In genomic region chr5:11528720-11529119, GRCh38 we compare ENCODE assay signal across 19 cellular contexts.
DNase-seq lines count a peak whose midpoint lies in the region; ATAC-seq and TF ChIP-seq lines count a peak whose summit lies in the region.
"Had no signal": no experiment of that assay in that cellular context is flagged by ENCODE, and none has a peak within 500 bp of the region (broad histone marks: within the 10 kb centered on the region; RNA-seq: fewer than 3 reads in every experiment).

No MANE protein-coding gene starts in this region.

- H3K27ac ChIP-seq in HUES6 (ENCODE audit: low read depth, low read length) (peak overlapping the region; percentile 26; the same call in 1 of the 2 replicates), heart right ventricle (peak overlapping the region in 4 of 10 donors; percentile 1 to 65 (median 36)), esophagus muscularis mucosa (replicated peaks in 1 of 4) (no peak overlapping the region)
- H3K27ac ChIP-seq in naive thymus-derived CD4-positive, alpha-beta T cell (ENCODE audit: low read depth, low read length) = no peak overlapping the region
- H3K27ac ChIP-seq: BLaER1, HL-60 had no signal

- H3K36me3 Mint-ChIP-seq in WTC11 = no peaks in the 10 kb centered on the region
- no peaks in the 10 kb centered on the region for H3K36me3 Mint-ChIP-seq in naive thymus-derived CD4-positive, alpha-beta T cell
- no peaks in the 10 kb centered on the region for H3K36me3 Mint-ChIP-seq in activated naive CD8-positive, alpha-beta T cell treated with anti-CD3 and anti-CD28 coated beads for 36 hours
- H3K36me3 Mint-ChIP-seq: CD8-positive, alpha-beta T cell had no signal

- intact Hi-C loops in heart right ventricle (cut with DNase I) (no loop called here), esophagus muscularis mucosa (cut with DNase I) (no loop called here)
- intact Hi-C loops in naive thymus-derived CD4-positive, alpha-beta T cell (cut with micrococcal nuclease) = no loop called here

- H3K4me3 ChIP-seq in HUES6 (ENCODE audit: low read depth, low read length) = no peak overlapping the region
- H3K4me3 ChIP-seq in heart right ventricle = no peak overlapping the region
- H3K4me3 ChIP-seq in naive thymus-derived CD4-positive, alpha-beta T cell (ENCODE audit: low read length) = no peak overlapping the region
- no peak overlapping the region for H3K4me3 ChIP-seq in esophagus muscularis mucosa
- H3K4me3 ChIP-seq: BLaER1, HAP-1, MG63 had no signal

- DNase-seq in WTC11 (ENCODE audit: low spot score) = no peak
- DNase-seq in heart right ventricle = peak; percentile 50
- DNase-seq in naive thymus-derived CD4-positive, alpha-beta T cell = no peak
- DNase-seq in esophagus muscularis mucosa (ENCODE audit: extremely low spot score) = no peak
- DNase-seq in activated naive CD8-positive, alpha-beta T cell treated with anti-CD3 and anti-CD28 coated beads for 36 hours = no peak
- DNase-seq: Calu3; CD8-positive, alpha-beta T cell; Kasumi-1; MG63; NCI-H1105; NCI-H1694; NCI-H226; NCI-H82 had no signal

- H3K9me3 ChIP-seq in HUES6 (ENCODE audit: control insufficient read depth, insufficient read depth, low read depth, low read length) (no peaks in the 10 kb centered on the region), heart right ventricle (no peaks in the 10 kb centered on the region), esophagus muscularis mucosa (no peaks in the 10 kb centered on the region)
- H3K9me3 ChIP-seq in naive thymus-derived CD4-positive, alpha-beta T cell (ENCODE audit: control insufficient read depth in 2 of 3, low read length in 3 of 3) = no peaks in the 10 kb centered on the region
- H3K9me3 ChIP-seq: BLaER1, HAP-1, MG63 had no signal

- H3K4me3 Mint-ChIP-seq in WTC11 = no peak overlapping the region; the same call in 1 of the 2 replicates
- no peak overlapping the region for H3K4me3 Mint-ChIP-seq in naive thymus-derived CD4-positive, alpha-beta T cell
- H3K4me3 Mint-ChIP-seq in activated naive CD8-positive, alpha-beta T cell treated with anti-CD3 and anti-CD28 coated beads for 36 hours = no peak overlapping the region
- H3K4me3 Mint-ChIP-seq: CD8-positive, alpha-beta T cell had no signal

- 36 to 49% methylated on average over 7 of the region's 7 CpGs for WGBS in heart right ventricle, 2 donors
- 93% methylated on average over 6 of the region's 7 CpGs for WGBS in esophagus muscularis mucosa

- H3K27me3 ChIP-seq in HUES6 (ENCODE audit: control insufficient read depth, insufficient read depth, low read length) = no peaks in the 10 kb centered on the region
- no peaks in the 10 kb centered on the region for H3K27me3 ChIP-seq in heart right ventricle
- no peaks in the 10 kb centered on the region for H3K27me3 ChIP-seq in naive thymus-derived CD4-positive, alpha-beta T cell (ENCODE audit: control insufficient read depth in 2 of 2, insufficient read depth in 2 of 2, low read length in 2 of 2)
- no peaks in the 10 kb centered on the region for H3K27me3 ChIP-seq in esophagus muscularis mucosa
- H3K27me3 ChIP-seq: BLaER1 had no signal

- H3K27me3 Mint-ChIP-seq in WTC11 (ENCODE audit: low read depth) = no peaks in the 10 kb centered on the region
- H3K27me3 Mint-ChIP-seq in naive thymus-derived CD4-positive, alpha-beta T cell = peaks cover 0 to 4% (median 0%) of the 10 kb centered on the region in 5 donors
- H3K27me3 Mint-ChIP-seq in activated naive CD8-positive, alpha-beta T cell treated with anti-CD3 and anti-CD28 coated beads for 36 hours = no peaks in the 10 kb centered on the region

- POLR2A ChIA-PET in WTC11 (lab: Charles Lee) = no interaction called here
- POLR2A ChIA-PET in naive thymus-derived CD4-positive, alpha-beta T cell (lab: Charles Lee) = no interaction called here

- H3K4me1 Mint-ChIP-seq in WTC11 = peaks cover 61% of the 10 kb centered on the region
- no peaks in the 10 kb centered on the region for H3K4me1 Mint-ChIP-seq in naive thymus-derived CD4-positive, alpha-beta T cell
- H3K4me1 Mint-ChIP-seq in activated naive CD8-positive, alpha-beta T cell treated with anti-CD3 and anti-CD28 coated beads for 36 hours = no peaks in the 10 kb centered on the region

- H3K4me1 ChIP-seq in HUES6 (ENCODE audit: control insufficient read depth, insufficient read depth, low read length) (peaks cover 41% of the 10 kb centered on the region), heart right ventricle (peaks cover 0 to 11% (median 4%) of the 10 kb centered on the region in 9 donors), esophagus muscularis mucosa (peaks cover 0 to 3% (median 0%) of the 10 kb centered on the region in 4 donors)
- no peaks in the 10 kb centered on the region for H3K4me1 ChIP-seq in naive thymus-derived CD4-positive, alpha-beta T cell (ENCODE audit: control insufficient read depth in 2 of 2, insufficient read depth in 2 of 2, low read length in 2 of 2)
- H3K4me1 ChIP-seq: HAP-1 had no signal

- H3K9me3 Mint-ChIP-seq in WTC11 = no peaks in the 10 kb centered on the region
- H3K9me3 Mint-ChIP-seq in naive thymus-derived CD4-positive, alpha-beta T cell = no peaks in the 10 kb centered on the region
- H3K9me3 Mint-ChIP-seq in activated naive CD8-positive, alpha-beta T cell treated with anti-CD3 and anti-CD28 coated beads for 36 hours = no peaks in the 10 kb centered on the region
- H3K9me3 Mint-ChIP-seq: CD8-positive, alpha-beta T cell had no signal

- no peak for TF ChIP-seq CTCF in WTC11 (IDR thresholded peaks at IDR 0.05)
- TF ChIP-seq CTCF in heart right ventricle (IDR thresholded peaks at IDR 0.05) = no peak
- TF ChIP-seq CTCF in esophagus muscularis mucosa (IDR thresholded peaks at IDR 0.05) = no peak

- H3K36me3 ChIP-seq in HUES6 (ENCODE audit: control insufficient read depth, insufficient read depth, low read length) = no peaks in the 10 kb centered on the region
- no peaks in the 10 kb centered on the region for H3K36me3 ChIP-seq in heart right ventricle
- H3K36me3 ChIP-seq in naive thymus-derived CD4-positive, alpha-beta T cell (ENCODE audit: control insufficient read depth in 2 of 3, insufficient read depth in 3 of 3, low read length in 3 of 3) = no peaks in the 10 kb centered on the region
- no peaks in the 10 kb centered on the region for H3K36me3 ChIP-seq in esophagus muscularis mucosa
- H3K36me3 ChIP-seq: BLaER1, HAP-1, MG63 had no signal

- TF ChIP-seq POLR2A in esophagus muscularis mucosa (IDR thresholded peaks at IDR 0.05; ENCODE audit: low read depth) = no peak

- peak overlapping the region; percentile 10; the same call in 1 of the 2 replicates for H3K27ac Mint-ChIP-seq in WTC11
- H3K27ac Mint-ChIP-seq in naive thymus-derived CD4-positive, alpha-beta T cell = no peak overlapping the region
- H3K27ac Mint-ChIP-seq in activated naive CD8-positive, alpha-beta T cell treated with anti-CD3 and anti-CD28 coated beads for 36 hours = no peak overlapping the region
- H3K27ac Mint-ChIP-seq: CD8-positive, alpha-beta T cell had no signal

- no peak overlapping the region for H3K9ac ChIP-seq in HUES6 (ENCODE audit: low read length)
- H3K9ac ChIP-seq: BLaER1 had no signal

- no peak for TF ChIP-seq EP300 in esophagus muscularis mucosa (IDR thresholded peaks at IDR 0.05)

- ATAC-seq in WTC11 = no peak
- peak; percentile 75 to 97 (median 92) for ATAC-seq in heart right ventricle
- peak; percentile 12 for ATAC-seq in naive thymus-derived CD4-positive, alpha-beta T cell
- no peak for ATAC-seq in GM19397 (IDR thresholded peaks at IDR 0.05; ENCODE audit: unreplicated experiment)
- ATAC-seq in GM19351 (IDR thresholded peaks at IDR 0.05; ENCODE audit: unreplicated experiment) = no peak
- ATAC-seq: CD8-positive, alpha-beta T cell had no signal

- CTCF ChIA-PET in WTC11 (lab: Charles Lee) = no interaction called here
- CTCF ChIA-PET in naive thymus-derived CD4-positive, alpha-beta T cell (lab: Charles Lee) = no interaction called here

TF ChIP-seq in WTC11, 78 proteins besides CTCF, POLR2A, EP300 and RAD21:
- TF ChIP-seq ZNF423 (CRISPR knock-in tag; IDR thresholded peaks at IDR 0.05) (no peak), ZNF317 (CRISPR knock-in tag; IDR thresholded peaks at IDR 0.05; ENCODE audit: borderline replicate concordance, low read depth) (0 out of 2 replicates have a peak, but pooled peaks have one; percentile 3)

Comparison
In these comparisons a context has a peak if more than half of its experiments do, and no peak if none do; other contexts are left out.
1. ATAC-seq: peak in heart right ventricle (8 of 8) and naive thymus-derived CD4-positive, alpha-beta T cell (single experiment); none in WTC11 (single experiment), GM19397 (single experiment) and GM19351 (single experiment).
2. DNase-seq: peak in heart right ventricle (2 of 2); none in WTC11 (single experiment), naive thymus-derived CD4-positive, alpha-beta T cell (0 of 9), esophagus muscularis mucosa (single experiment) and activated naive CD8-positive, alpha-beta T cell treated with anti-CD3 and anti-CD28 coated beads for 36 hours (single experiment).